ENCODE assay signal across 21 cellular contexts in genomic region chr19:5147074-5147970, GRCh38.
DNase-seq lines count a peak whose midpoint lies in the region; ATAC-seq and TF ChIP-seq lines count a peak whose summit lies in the region.
"Had no signal": no experiment of that assay in that cellular context is flagged by ENCODE, and none has a peak within 500 bp of the region (broad histone marks: within the 10 kb centered on the region; RNA-seq: fewer than 3 reads in every experiment).

No MANE protein-coding gene starts in this region.

- no peak for TF ChIP-seq CTCF in spleen (IDR thresholded peaks at IDR 0.05 in 8 of 11, conservative IDR thresholded peaks at IDR 0.05 in 3 of 11)

- H3K36me3 ChIP-seq in adipocyte (ENCODE audit: control insufficient read depth, insufficient read depth, low read length, severe bottlenecking) (peaks cover 37% of the 10 kb centered on the region), spleen (peaks cover 4 to 100% (median 88%) of the 10 kb centered on the region in 6 donors)
- H3K36me3 ChIP-seq: MG63 had no signal

- H3K9ac ChIP-seq in adipocyte (ENCODE audit: low read length), result peak overlapping the region; percentile 58
- H3K9ac ChIP-seq: BLaER1 had no signal

- H3K4me1 ChIP-seq in adipocyte (ENCODE audit: control insufficient read depth, insufficient read depth, low read length) (peaks cover 8% of the 10 kb centered on the region), spleen (peaks cover 0 to 18% (median 15%) of the 10 kb centered on the region in 6 donors)
- H3K4me1 ChIP-seq: prostate gland had no signal

- no peaks in the 10 kb centered on the region for H3K9me3 Mint-ChIP-seq in activated T-cell treated with anti-CD3 and anti-CD28 coated beads, Interleukin-2, amount 50 U/mL, for 24 hours
- H3K9me3 Mint-ChIP-seq in activated T-cell treated with anti-CD3 and anti-CD28 coated beads, Interleukin-2, amount 50 U/mL, for 4 hours, result no peaks in the 10 kb centered on the region
- H3K9me3 Mint-ChIP-seq: nephron; T-helper 2 cell treated with Interferon-gamma antibody and Interleukin-4, amounts not matched to agents 5 μg/mL and 100 μg/mL, for 36 hours had no signal

- no peak for TF ChIP-seq POLR2A in spleen (IDR thresholded peaks at IDR 0.05)

- no peak for DNase-seq in activated T-cell treated with anti-CD3 and anti-CD28 coated beads, Interleukin-2, amount 50 U/mL, for 24 hours
- DNase-seq in activated T-cell treated with anti-CD3 and anti-CD28 coated beads, Interleukin-2, amount 50 U/mL, for 4 hours, result no peak
- DNase-seq in adipocyte (ENCODE audit: low read depth) (no peak), spleen (peak; percentile 46), NCI-H128 (lab: John Stamatoyannopoulos, UW; ENCODE audit: unreplicated experiment) (no peak), ecto neural progenitor cell (ENCODE audit: low spot score) (no peak), NCI-H1436 treated with DMSO at 0.1 percent for 48 hours (lab: John Stamatoyannopoulos, UW) (no peak)
- DNase-seq: activated CD8-positive, alpha-beta memory T cell treated with anti-CD3 and anti-CD28 coated beads, Interleukin-2, amount 10 ng/mL, durations not matched to agents 7 days and 5 days; activated gamma-delta T cell; amniotic stem cell; mesendoderm; MG63; NCI-H82 had no signal

- peaks cover 55% of the 10 kb centered on the region for H3K36me3 Mint-ChIP-seq in activated T-cell treated with anti-CD3 and anti-CD28 coated beads, Interleukin-2, amount 50 U/mL, for 24 hours (ENCODE audit: low read depth)
- H3K36me3 Mint-ChIP-seq in activated T-cell treated with anti-CD3 and anti-CD28 coated beads, Interleukin-2, amount 50 U/mL, for 4 hours (ENCODE audit: insufficient read depth), result peaks cover 22% of the 10 kb centered on the region

- intact Hi-C loops in spleen (cut with DNase I; ENCODE audit: low total_unique reads), result no loop called here

- peak overlapping the region; percentile 46 for H3K27ac ChIP-seq in layer of hippocampus (ENCODE audit: low read depth, low read length)
- H3K27ac ChIP-seq in spleen, result no peak overlapping the region
- H3K27ac ChIP-seq: BLaER1, hepatocyte, prostate gland had no signal

- ATAC-seq in activated T-cell treated with anti-CD3 and anti-CD28 coated beads, Interleukin-2, amount 50 U/mL, for 4 hours, result no peak
- ATAC-seq: activated CD4-positive, CD25-positive, alpha-beta regulatory T cell treated with anti-CD3 and anti-CD28 coated beads, Interleukin-2, amount 50 U/mL, for 24 hours; activated CD8-positive, alpha-beta memory T cell treated with anti-CD3 and anti-CD28 coated beads, Interleukin-2, amount 10 ng/mL, durations not matched to agents 7 days and 5 days had no signal

- H3K27ac Mint-ChIP-seq in activated T-cell treated with anti-CD3 and anti-CD28 coated beads, Interleukin-2, amount 50 U/mL, for 24 hours, result peak overlapping the region; percentile 29
- H3K27ac Mint-ChIP-seq: activated CD8-positive, alpha-beta memory T cell treated with anti-CD3 and anti-CD28 coated beads, Interleukin-2, amount 10 ng/mL, durations not matched to agents 7 days and 5 days; nephron; T-helper 2 cell treated with Interferon-gamma antibody and Interleukin-4, amounts not matched to agents 5 μg/mL and 100 μg/mL, for 36 hours had no signal

- no peak overlapping the region for H3K4me3 Mint-ChIP-seq in activated T-cell treated with anti-CD3 and anti-CD28 coated beads, Interleukin-2, amount 50 U/mL, for 24 hours
- H3K4me3 Mint-ChIP-seq in activated T-cell treated with anti-CD3 and anti-CD28 coated beads, Interleukin-2, amount 50 U/mL, for 4 hours, result no peak overlapping the region
- H3K4me3 Mint-ChIP-seq: activated CD8-positive, alpha-beta memory T cell treated with anti-CD3 and anti-CD28 coated beads, Interleukin-2, amount 10 ng/mL, durations not matched to agents 7 days and 5 days; nephron; T-helper 2 cell treated with Interferon-gamma antibody and Interleukin-4, amounts not matched to agents 5 μg/mL and 100 μg/mL, for 36 hours had no signal

- H3K27me3 ChIP-seq in adipocyte (replicated peaks; ENCODE audit: control insufficient read depth, insufficient read depth, low read length) (no peaks in the 10 kb centered on the region), layer of hippocampus (ENCODE audit: control insufficient read depth, insufficient read depth, low read length) (no peaks in the 10 kb centered on the region), spleen (replicated peaks in 1 of 7) (no peaks in the 10 kb centered on the region)
- H3K27me3 ChIP-seq: BLaER1, hepatocyte, MG63 had no signal

- H3K4me3 ChIP-seq in adipocyte (ENCODE audit: low read length) (no peak overlapping the region), spleen (no peak overlapping the region)
- H3K4me3 ChIP-seq: BLaER1, hepatocyte, MG63, prostate gland, smooth muscle cell had no signal

- WGBS in spleen, 5 donors, result 95 to 96% (median 96%) methylated on average over 30 of the region's 30 CpGs

- no peaks in the 10 kb centered on the region for H3K9me3 ChIP-seq in adipocyte (ENCODE audit: control insufficient read depth, low read length)
- no peaks in the 10 kb centered on the region for H3K9me3 ChIP-seq in spleen
- H3K9me3 ChIP-seq: BLaER1, MG63, prostate gland had no signal

- H3K27me3 Mint-ChIP-seq in activated T-cell treated with anti-CD3 and anti-CD28 coated beads, Interleukin-2, amount 50 U/mL, for 24 hours, result no peaks in the 10 kb centered on the region
- no peaks in the 10 kb centered on the region for H3K27me3 Mint-ChIP-seq in activated T-cell treated with anti-CD3 and anti-CD28 coated beads, Interleukin-2, amount 50 U/mL, for 4 hours (ENCODE audit: low read depth)
- H3K27me3 Mint-ChIP-seq: activated CD8-positive, alpha-beta memory T cell treated with anti-CD3 and anti-CD28 coated beads, Interleukin-2, amount 10 ng/mL, durations not matched to agents 7 days and 5 days had no signal

- H3K4me1 Mint-ChIP-seq in activated T-cell treated with anti-CD3 and anti-CD28 coated beads, Interleukin-2, amount 50 U/mL, for 24 hours (ENCODE audit: low read depth), result peaks cover 11% of the 10 kb centered on the region
- H3K4me1 Mint-ChIP-seq in activated T-cell treated with anti-CD3 and anti-CD28 coated beads, Interleukin-2, amount 50 U/mL, for 4 hours (ENCODE audit: low read depth), result peaks cover 3% of the 10 kb centered on the region
- H3K4me1 Mint-ChIP-seq: nephron had no signal
